ENCODE assay signal across 17 cellular contexts in genomic region chr11:34656062-34656720, GRCh38. TPM values are rescaled to one million over a fixed set of nuclear protein-coding genes. Genes with fewer than 3 reads are reported as not detected.
A peak's percentile ranks its signal among the peaks of the same experiment; 100 is the strongest.
DNase-seq lines count a peak whose midpoint lies in the region; ATAC-seq and TF ChIP-seq lines count a peak whose summit lies in the region.
"Had no signal": no experiment of that assay in that cellular context is flagged by ENCODE, and none has a peak within 500 bp of the region (broad histone marks: within the 10 kb centered on the region; RNA-seq: fewer than 3 reads in every experiment).

No MANE protein-coding gene starts in this region.

- no peak overlapping the region for H3K27ac ChIP-seq in WERI-Rb-1
- H3K27ac ChIP-seq: BLaER1, neutrophil had no signal

- no peaks in the 10 kb centered on the region for H3K27me3 ChIP-seq in WERI-Rb-1 (ENCODE audit: insufficient read depth, low read depth, severe bottlenecking)
- H3K27me3 ChIP-seq: BLaER1 had no signal

- no peak for ATAC-seq in HG02759 (IDR thresholded peaks at IDR 0.05; ENCODE audit: unreplicated experiment)
- no peak for ATAC-seq in HG02885 (IDR thresholded peaks at IDR 0.05; ENCODE audit: poor library complexity, unreplicated experiment)

- no peak for TF ChIP-seq CTCF in fibroblast of mammary gland (conservative IDR thresholded peaks at IDR 0.05; ENCODE audit: control insufficient read depth, insufficient read depth, low read depth, low read length)
- TF ChIP-seq CTCF in WERI-Rb-1 (IDR thresholded peaks at IDR 0.05; ENCODE audit: low read depth, low read length), result no peak

- H3K4me3 ChIP-seq in fibroblast of mammary gland (ENCODE audit: control insufficient read depth, low read depth, low read length), result no peak overlapping the region
- H3K4me3 ChIP-seq in WERI-Rb-1 (ENCODE audit: low read depth, low read length), result no peak overlapping the region
- H3K4me3 ChIP-seq: BLaER1 had no signal

- H3K36me3 ChIP-seq in WERI-Rb-1, result no peaks in the 10 kb centered on the region
- H3K36me3 ChIP-seq: BLaER1, neutrophil had no signal

- DNase-seq in H4 (ENCODE audit: low spot score), result peak; percentile 29
- DNase-seq in SW480 (ENCODE audit: low spot score), result peak; percentile 45
- DNase-seq in fibroblast of mammary gland (ENCODE audit: low read depth), result peak; percentile 40
- peak; percentile 96 for DNase-seq in pons (ENCODE audit: low spot score)
- DNase-seq in GM19238 (ENCODE audit: insufficient read length, low spot score), result no peak
- no peak for DNase-seq in WERI-Rb-1
- DNase-seq: activated CD4-positive, CD25-positive, alpha-beta regulatory T cell; activated CD8-positive, alpha-beta memory T cell treated with anti-CD3 and anti-CD28 coated beads, Interleukin-2, amount 50 U/mL, for 48 hours; activated naive CD4-positive, alpha-beta T cell treated with Interleukin-2 at 50 U/mL for 16 hours; effector memory CD4-positive, alpha-beta T cell; NCI-H1930; NCI-H524; stimulated activated CD4-positive, alpha-beta T cell treated with anti-CD3 and anti-CD28 coated beads, Interleukin-4, amount 100 ng/mL, for 24 hours had no signal

- H3K9me3 ChIP-seq in WERI-Rb-1 (ENCODE audit: severe bottlenecking), result no peaks in the 10 kb centered on the region
- H3K9me3 ChIP-seq: BLaER1, neutrophil had no signal

RNA-seq across cellular contexts. Expression of gene EHF, which starts 35.3 kb away (rescaled TPM):
- total RNA-seq in H4 (2014; rRNA removed; shearing (Covaris generic)), result not detected in 2 replicates

Comparison
In these comparisons a context has a peak if more than half of its experiments do, and no peak if none do; other contexts are left out.
1. DNase-seq: peak in H4 (single experiment), SW480 (single experiment), fibroblast of mammary gland (single experiment) and pons (single experiment); none in GM19238 (single experiment) and WERI-Rb-1 (single experiment).